24 cellular contexts compared by ENCODE assay signal in the genomic region with DNA sequence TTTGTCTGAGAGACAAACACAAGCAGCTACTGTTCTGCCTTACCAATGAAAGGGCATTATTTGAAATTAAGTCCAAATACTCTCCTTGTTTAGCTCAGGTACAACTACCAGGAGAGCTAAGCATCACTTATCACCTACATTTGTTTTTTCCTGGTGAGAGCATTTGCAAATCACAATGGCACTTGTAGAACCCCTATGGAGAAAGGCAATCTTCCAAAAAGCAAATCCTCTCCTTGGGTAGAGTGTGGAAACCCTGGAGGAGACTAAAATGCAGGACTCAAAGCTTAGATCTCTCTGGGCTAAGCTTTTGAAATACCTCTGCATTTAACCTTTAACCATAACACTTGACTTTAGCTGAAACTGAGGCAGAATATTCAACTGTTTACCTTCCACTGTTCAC. TPM values are rescaled to one million over a fixed set of nuclear protein-coding genes. Genes with fewer than 3 reads are reported as not detected.
"Had no signal": no experiment of that assay in that cellular context is flagged by ENCODE, and none has a peak within 500 bp of the region (broad histone marks: within the 10 kb centered on the region; RNA-seq: fewer than 3 reads in every experiment).

No MANE protein-coding gene starts in this region.

- H3K4me2 ChIP-seq: hepatocyte had no signal

- H3K4me3 ChIP-seq: dorsolateral prefrontal cortex, esophagus squamous epithelium, hepatocyte, ovary, tibial artery, upper lobe of left lung, uterus had no signal

- H3K9me3 ChIP-seq: esophagus squamous epithelium, ovary, tibial artery, upper lobe of left lung, uterus had no signal

- H3K27ac ChIP-seq: dorsolateral prefrontal cortex, esophagus squamous epithelium, hepatocyte, ovary, tibial artery, upper lobe of left lung, uterus had no signal

- H2AFZ ChIP-seq: hepatocyte had no signal

- H3K36me3 Mint-ChIP-seq: mesothelial cell of epicardium, natural killer cell had no signal

- H3K27me3 ChIP-seq: dorsolateral prefrontal cortex, esophagus squamous epithelium, hepatocyte, ovary, tibial artery, upper lobe of left lung, uterus had no signal

- H3K9me3 Mint-ChIP-seq: mesothelial cell of epicardium; natural killer cell; neural crest cell; stimulated activated naive CD8-positive, alpha-beta T cell treated with anti-CD3 and anti-CD28 coated beads, Interleukin-15, Interleukin-2, amounts not matched to agents 100 ng/mL and 50 ng/mL, for 24 hours had no signal

- H3K36me3 ChIP-seq: esophagus squamous epithelium, ovary, tibial artery, upper lobe of left lung, uterus had no signal

- H3K27ac Mint-ChIP-seq: mesothelial cell of epicardium; natural killer cell; progenitor cell of endocrine pancreas; stimulated activated naive CD8-positive, alpha-beta T cell treated with anti-CD3 and anti-CD28 coated beads, Interleukin-15, Interleukin-2, amounts not matched to agents 100 ng/mL and 50 ng/mL, for 24 hours had no signal

- ATAC-seq: left lobe of liver, natural killer cell, right cardiac atrium had no signal

- H3K4me1 ChIP-seq: esophagus squamous epithelium, upper lobe of left lung, uterus had no signal

- H3K4me3 Mint-ChIP-seq: mesothelial cell of epicardium; natural killer cell; neural crest cell; stimulated activated naive CD8-positive, alpha-beta T cell treated with anti-CD3 and anti-CD28 coated beads, Interleukin-15, Interleukin-2, amounts not matched to agents 100 ng/mL and 50 ng/mL, for 24 hours had no signal

- H3K4me1 Mint-ChIP-seq: natural killer cell, neural crest cell had no signal

- H3K27me3 Mint-ChIP-seq: stimulated activated naive CD8-positive, alpha-beta T cell treated with anti-CD3 and anti-CD28 coated beads, Interleukin-15, Interleukin-2, amounts not matched to agents 100 ng/mL and 50 ng/mL, for 24 hours had no signal

- H3K79me2 ChIP-seq: hepatocyte had no signal

- DNase-seq: cortex of kidney; dorsolateral prefrontal cortex; effector memory CD4-positive, alpha-beta T cell; esophagus squamous epithelium; foreskin fibroblast; head of caudate nucleus; islet precursor cell; mammary epithelial cell; natural killer cell; nucleus accumbens; ovary; right cardiac atrium; small intestine; stimulated activated CD4-positive, alpha-beta T cell treated with anti-CD3 and anti-CD28 coated beads, Interleukin-12 subunit alpha, Interleukin-12 subunit beta, amount 100 ng/mL, for 4 hours; stimulated activated CD4-positive, alpha-beta T cell treated with anti-CD3 and anti-CD28 coated beads, Interleukin-2, amount 100 ng/mL, for 48 hours; tibial artery; upper lobe of left lung; uterus had no signal

RNA-seq across cellular contexts. Expression of a gene that starts 20.8 kb away (rescaled TPM):
- polyA plus RNA-seq: hepatocyte, mammary epithelial cell, right cardiac atrium had no signal

RNA-seq across cellular contexts. Expression of a gene that starts 44.9 kb away (rescaled TPM):
- polyA plus RNA-seq: hepatocyte had no signal
